ENCODE assay signal across 9 cellular contexts in genomic region chr6:25699649-25700048, GRCh38. TPM values are rescaled to one million over a fixed set of nuclear protein-coding genes. Genes with fewer than 3 reads are reported as not detected.
"Had no signal": no experiment of that assay in that cellular context is flagged by ENCODE, and none has a peak within 500 bp of the region (broad histone marks: within the 10 kb centered on the region; RNA-seq: fewer than 3 reads in every experiment).

No MANE protein-coding gene starts in this region.

- DNase-seq: GDM1, GF-D8 had no signal

- ATAC-seq: GM12878 had no signal

- FAIRE-seq: G401.6, GM12878, GM12891, GM12892, GM18507, GM19239 had no signal

- H3K4me3 ChIP-seq: GM12878 had no signal

RNA-seq across cellular contexts. Expression of gene SCGN, which starts 47.6 kb away (rescaled TPM):
- total RNA-seq: G401, GM12878 had no signal
- polyA plus RNA-seq: GM12878 had no signal

RNA-seq across cellular contexts. Expression of gene SLC17A4, which starts 54.9 kb away (rescaled TPM):
- total RNA-seq: G401, GM12878 had no signal
- polyA plus RNA-seq: GM12878 had no signal
